In the genomic region with DNA sequence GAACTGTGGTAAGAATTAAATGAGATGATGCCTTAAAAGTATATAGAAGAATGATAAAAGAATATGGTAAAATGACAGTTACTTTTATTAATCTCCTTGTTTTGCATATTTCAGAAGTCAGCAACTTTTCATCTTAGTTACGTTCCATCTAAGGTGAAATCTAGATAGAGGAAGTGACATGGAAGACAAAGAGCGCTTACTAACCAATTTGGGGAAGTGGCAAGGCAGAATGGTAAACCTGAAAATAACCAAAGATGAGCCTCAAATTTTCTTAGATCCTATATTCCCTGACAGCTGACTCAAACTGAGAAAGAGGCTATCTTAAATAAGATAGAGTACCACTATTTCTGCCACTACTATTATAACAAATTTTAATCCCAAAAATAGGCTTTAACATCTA, we compare ENCODE assay signal across 22 cellular contexts. TPM values are rescaled to one million over a fixed set of nuclear protein-coding genes. Genes with fewer than 3 reads are reported as not detected.
DNase-seq lines count a peak whose midpoint lies in the region; ATAC-seq and TF ChIP-seq lines count a peak whose summit lies in the region.
"Had no signal": no experiment of that assay in that cellular context is flagged by ENCODE, and none has a peak within 500 bp of the region (broad histone marks: within the 10 kb centered on the region; RNA-seq: fewer than 3 reads in every experiment).

No MANE protein-coding gene starts in this region.

- intact Hi-C loops in cardiac septum (cut with DNase I), result no loop called here

- ATAC-seq in GM18505 (IDR thresholded peaks at IDR 0.05; ENCODE audit: unreplicated experiment) (peak; percentile 64), HG02588 (IDR thresholded peaks at IDR 0.05; ENCODE audit: unreplicated experiment) (peak; percentile 52), HG03469 (IDR thresholded peaks at IDR 0.05; ENCODE audit: unreplicated experiment) (peak; percentile 51), GM21447 (IDR thresholded peaks at IDR 0.05; ENCODE audit: unreplicated experiment) (no peak)
- ATAC-seq: A549 had no signal

- no peaks in the 10 kb centered on the region for H3K36me3 Mint-ChIP-seq in activated naive CD8-positive, alpha-beta T cell treated with anti-CD3 and anti-CD28 coated beads for 36 hours
- H3K36me3 Mint-ChIP-seq in T-helper 2 cell treated with Interferon-gamma antibody and Interleukin-4, amounts not matched to agents 5 μg/mL and 100 μg/mL, for 36 hours (ENCODE audit: low read depth), result no peaks in the 10 kb centered on the region

- peak; percentile 10 for DNase-seq in RPMI8226
- no peak for DNase-seq in activated naive CD8-positive, alpha-beta T cell treated with anti-CD3 and anti-CD28 coated beads for 36 hours
- no peak for DNase-seq in T-helper 2 cell treated with Interferon-gamma antibody and Interleukin-4, amounts not matched to agents 5 μg/mL and 100 μg/mL, for 36 hours (ENCODE audit: low spot score)
- no peak for DNase-seq in cardiac septum (ENCODE audit: low spot score)
- DNase-seq: activated CD4-positive, alpha-beta T cell treated with anti-CD3 and anti-CD28 coated beads, Interleukin-2, amount 10 ng/mL, durations not matched to agents 7 days and 5 days; activated naive CD4-positive, alpha-beta T cell treated with Interleukin-2 at 50 U/mL for 16 hours; activated T-cell treated with anti-CD3 and anti-CD28 coated beads for 4 hours; aorta; erythroblast; HCEC 1CT; MM.1S; NCI-H1930; NCI-H226; occipital lobe; testis had no signal

- no peak overlapping the region for H3K27ac Mint-ChIP-seq in activated naive CD8-positive, alpha-beta T cell treated with anti-CD3 and anti-CD28 coated beads for 36 hours
- H3K27ac Mint-ChIP-seq in T-helper 2 cell treated with Interferon-gamma antibody and Interleukin-4, amounts not matched to agents 5 μg/mL and 100 μg/mL, for 36 hours, result no peak overlapping the region
- H3K27ac Mint-ChIP-seq: activated CD4-positive, alpha-beta T cell treated with anti-CD3 and anti-CD28 coated beads, Interleukin-2, amount 10 ng/mL, durations not matched to agents 7 days and 5 days had no signal

- no peaks in the 10 kb centered on the region for H3K9me3 Mint-ChIP-seq in activated naive CD8-positive, alpha-beta T cell treated with anti-CD3 and anti-CD28 coated beads for 36 hours
- no peaks in the 10 kb centered on the region for H3K9me3 Mint-ChIP-seq in T-helper 2 cell treated with Interferon-gamma antibody and Interleukin-4, amounts not matched to agents 5 μg/mL and 100 μg/mL, for 36 hours
- H3K9me3 Mint-ChIP-seq: activated CD4-positive, alpha-beta T cell treated with anti-CD3 and anti-CD28 coated beads, Interleukin-2, amount 10 ng/mL, durations not matched to agents 7 days and 5 days; central memory CD8-positive, alpha-beta T cell had no signal

- H3K4me1 Mint-ChIP-seq in activated naive CD8-positive, alpha-beta T cell treated with anti-CD3 and anti-CD28 coated beads for 36 hours, result no peaks in the 10 kb centered on the region
- H3K4me1 Mint-ChIP-seq in T-helper 2 cell treated with Interferon-gamma antibody and Interleukin-4, amounts not matched to agents 5 μg/mL and 100 μg/mL, for 36 hours (ENCODE audit: low read depth), result no peaks in the 10 kb centered on the region
- H3K4me1 Mint-ChIP-seq: activated CD4-positive, alpha-beta T cell treated with anti-CD3 and anti-CD28 coated beads, Interleukin-2, amount 10 ng/mL, durations not matched to agents 7 days and 5 days; central memory CD8-positive, alpha-beta T cell had no signal

- no peak for TF ChIP-seq POLR2A in GM18505 (IDR thresholded peaks at IDR 0.05; ENCODE audit: borderline replicate concordance, extremely low read depth, insufficient read depth, insufficient read length)

- no peak overlapping the region for H3K4me3 Mint-ChIP-seq in activated naive CD8-positive, alpha-beta T cell treated with anti-CD3 and anti-CD28 coated beads for 36 hours
- no peak overlapping the region for H3K4me3 Mint-ChIP-seq in T-helper 2 cell treated with Interferon-gamma antibody and Interleukin-4, amounts not matched to agents 5 μg/mL and 100 μg/mL, for 36 hours
- H3K4me3 Mint-ChIP-seq: activated CD4-positive, alpha-beta T cell treated with anti-CD3 and anti-CD28 coated beads, Interleukin-2, amount 10 ng/mL, durations not matched to agents 7 days and 5 days; central memory CD8-positive, alpha-beta T cell had no signal

- no peaks in the 10 kb centered on the region for H3K27me3 Mint-ChIP-seq in activated naive CD8-positive, alpha-beta T cell treated with anti-CD3 and anti-CD28 coated beads for 36 hours
- no peaks in the 10 kb centered on the region for H3K27me3 Mint-ChIP-seq in T-helper 2 cell treated with Interferon-gamma antibody and Interleukin-4, amounts not matched to agents 5 μg/mL and 100 μg/mL, for 36 hours (ENCODE audit: low read depth)
- H3K27me3 Mint-ChIP-seq: activated CD4-positive, alpha-beta T cell treated with anti-CD3 and anti-CD28 coated beads, Interleukin-2, amount 10 ng/mL, durations not matched to agents 7 days and 5 days; central memory CD8-positive, alpha-beta T cell had no signal

RNA-seq across cellular contexts. Expression of gene FGF10, which starts 52.5 kb away (rescaled TPM):
- not detected for total RNA-seq in activated naive CD8-positive, alpha-beta T cell treated with anti-CD3 and anti-CD28 coated beads for 36 hours
- 0.32 TPM for total RNA-seq in cardiac septum
- total RNA-seq: activated CD4-positive, alpha-beta T cell treated with anti-CD3 and anti-CD28 coated beads, Interleukin-2, amount 10 ng/mL, durations not matched to agents 7 days and 5 days; lung microvascular endothelial cell had no signal
